Comparison of ENCODE assay signal across 8 cellular contexts in the genomic region with DNA sequence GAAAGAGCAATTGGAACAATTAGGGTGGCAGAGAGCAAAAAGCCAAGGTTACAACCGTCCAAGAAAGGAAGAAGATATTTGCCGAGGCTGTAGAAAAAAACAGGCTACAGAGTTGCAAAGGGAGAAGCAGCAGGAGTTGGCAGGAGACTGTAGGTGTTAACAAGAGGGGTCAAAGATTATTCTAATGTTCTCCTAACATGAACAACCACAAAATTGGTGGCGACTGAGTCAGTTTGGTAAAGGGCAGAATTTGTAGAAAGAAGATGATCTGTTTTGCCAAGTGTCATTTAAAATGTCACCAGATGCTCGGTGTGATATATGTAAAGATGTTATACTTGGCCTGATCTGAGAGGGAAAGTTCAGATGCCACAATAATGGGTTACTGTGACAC. TPM values are rescaled to one million over a fixed set of nuclear protein-coding genes. Genes with fewer than 3 reads are reported as not detected.
A peak's percentile ranks its signal among the peaks of the same experiment; 100 is the strongest.
DNase-seq lines count a peak whose midpoint lies in the region; ATAC-seq and TF ChIP-seq lines count a peak whose summit lies in the region.

No MANE protein-coding gene starts in this region.

- H3K27ac Mint-ChIP-seq in CD4-positive, alpha-beta T cell = peak overlapping the region; percentile 98

- H3K9me3 Mint-ChIP-seq in CD4-positive, alpha-beta T cell = no peaks in the 10 kb centered on the region

- intact Hi-C loops in CD4-positive, alpha-beta T cell (cut with DNase I, micrococcal nuclease) = loop anchor here (1.0 to 5.0 kb wide), 5 partner anchors 29 to 646 kb away; partner anchors contain the start of genes ARNT (in 1 of the 2), RPRD2 (in 1 of the 2) and TNFAIP8L2 (in 1 of the 2)

- no peak for TF ChIP-seq CTCF in CD4-positive, alpha-beta T cell (IDR thresholded peaks at IDR 0.05)
- TF ChIP-seq CTCF in neutrophil (IDR thresholded peaks at IDR 0.05) = no peak

- H3K27me3 ChIP-seq in CD4-positive, alpha-beta T cell (ENCODE audit: control insufficient read depth, insufficient read depth, low read length) = no peaks in the 10 kb centered on the region
- H3K27me3 ChIP-seq in MG63 (no peaks in the 10 kb centered on the region), neutrophil (no peaks in the 10 kb centered on the region)
- no peaks in the 10 kb centered on the region for H3K27me3 ChIP-seq in effector memory CD4-positive, alpha-beta T cell (replicated peaks; ENCODE audit: control insufficient read depth, insufficient read depth, low read length, poor library complexity, severe bottlenecking)

- peaks cover 45% of the 10 kb centered on the region for H3K36me3 Mint-ChIP-seq in CD4-positive, alpha-beta T cell (ENCODE audit: low read depth)

- POLR2A ChIA-PET in CD4-positive, alpha-beta T cell (lab: Charles Lee) = interaction anchor here (1.0 to 3.7 kb wide), 6 partner anchors 17 to 63 kb away, joined by 3 to 18 read pairs (median 4); partner anchors contain the start of genes C1orf56, CDC42SE1 and GABPB2

- DNase-seq in CD4-positive, alpha-beta T cell = no peak
- DNase-seq in MG63 (no peak), NCI-H1694 treated with DMSO at 0.1 percent for 48 hours (lab: John Stamatoyannopoulos, UW) (no peak)
- no peak for DNase-seq in effector memory CD4-positive, alpha-beta T cell
- DNase-seq in effector CD8-positive, alpha-beta T cell (lab: John Stamatoyannopoulos, UW) = no peak

- H3K9me3 ChIP-seq in CD4-positive, alpha-beta T cell (ENCODE audit: control insufficient read depth, low read length) = no peaks in the 10 kb centered on the region
- H3K9me3 ChIP-seq in MG63 (no peaks in the 10 kb centered on the region), neutrophil (no peaks in the 10 kb centered on the region)
- no peaks in the 10 kb centered on the region for H3K9me3 ChIP-seq in effector memory CD4-positive, alpha-beta T cell (ENCODE audit: control insufficient read depth, low read length)

- peak overlapping the region; percentile 93 for H3K4me3 Mint-ChIP-seq in CD4-positive, alpha-beta T cell

- H3K4me1 ChIP-seq in effector memory CD4-positive, alpha-beta T cell (ENCODE audit: control insufficient read depth, insufficient read depth, low read length, poor library complexity, severe bottlenecking) = peaks cover 41% of the 10 kb centered on the region
- H3K4me1 ChIP-seq in neutrophil (ENCODE audit: control insufficient read depth in 1 of 2, insufficient read depth in 1 of 2, low read depth in 1 of 2, low read length in 1 of 2) = peaks cover 46 to 61% of the 10 kb centered on the region in 2 experiments

- CTCF ChIA-PET in CD4-positive, alpha-beta T cell (lab: Charles Lee) = interaction anchor here (4.1 kb wide), 1 partner anchor 12 kb away, joined by 29 read pairs; no protein-coding TSS in a partner anchor

- H3K4me3 ChIP-seq in MG63 (peak overlapping the region; percentile 85), neutrophil (ENCODE audit: low read depth in 1 of 2, low read length in 1 of 2) (peak overlapping the region; percentile 90 to 99)
- H3K4me3 ChIP-seq in effector memory CD4-positive, alpha-beta T cell (ENCODE audit: insufficient read depth, low read depth, low read length, poor library complexity, severe bottlenecking) = peak overlapping the region; percentile 67

- no peaks in the 10 kb centered on the region for H3K27me3 Mint-ChIP-seq in CD4-positive, alpha-beta T cell

- no peak for ATAC-seq in CD4-positive, alpha-beta T cell (ENCODE audit: poor library complexity)
- ATAC-seq in GM18861 (IDR thresholded peaks at IDR 0.05; ENCODE audit: unreplicated experiment) = no peak
- ATAC-seq in GM19351 (IDR thresholded peaks at IDR 0.05; ENCODE audit: unreplicated experiment) = no peak

- H3K27ac ChIP-seq in CD4-positive, alpha-beta T cell (ENCODE audit: low read depth, low read length) = peak overlapping the region; percentile 87
- peak overlapping the region; percentile 94 for H3K27ac ChIP-seq in effector memory CD4-positive, alpha-beta T cell (ENCODE audit: insufficient read depth, low read length, poor library complexity, severe bottlenecking)
- H3K27ac ChIP-seq in neutrophil = peak overlapping the region; percentile 96

- peaks cover 86% of the 10 kb centered on the region for H3K4me1 Mint-ChIP-seq in CD4-positive, alpha-beta T cell (ENCODE audit: low read depth)

- peaks cover 3% of the 10 kb centered on the region; the same call in 1 of the 2 replicates for H3K36me3 ChIP-seq in MG63
- no peaks in the 10 kb centered on the region for H3K36me3 ChIP-seq in effector memory CD4-positive, alpha-beta T cell (ENCODE audit: control insufficient read depth, insufficient read depth, low read length)
- H3K36me3 ChIP-seq in neutrophil = peaks cover 1% of the 10 kb centered on the region

RNA-seq across cellular contexts. Expression of gene PRUNE1, which starts 0.4 kb away (rescaled TPM):
- 10 to 100 TPM; 10.9 to 12.1 TPM for total RNA-seq in CD4-positive, alpha-beta T cell
- total RNA-seq in MG63 (2014; rRNA removed; shearing (Covaris generic); ENCODE audit: low replicate concordance) = 7.5 and 8.1 TPM in 2 replicates

RNA-seq across cellular contexts. Expression of gene MINDY1, which starts 1.1 kb away (rescaled TPM):
- 1 to 10 TPM; 7.8 to 9.2 TPM for total RNA-seq in CD4-positive, alpha-beta T cell
- 8.7 and 8.9 TPM in 2 replicates for total RNA-seq in MG63 (2014; rRNA removed; shearing (Covaris generic); ENCODE audit: low replicate concordance)

RNA-seq across cellular contexts. Expression of gene ANXA9, which starts 25.8 kb away (rescaled TPM):
- not detected for total RNA-seq in CD4-positive, alpha-beta T cell
- 0.46 TPM in 1 of 2 replicates, not detected in the other for total RNA-seq in MG63 (2014; rRNA removed; shearing (Covaris generic); ENCODE audit: low replicate concordance)

RNA-seq across cellular contexts. Expression of gene BNIPL, which starts 28.5 kb away (rescaled TPM):
- total RNA-seq in CD4-positive, alpha-beta T cell = under 1 TPM; 0.30 to 0.42 TPM
- 0.20 and 5.5 TPM in 2 replicates for total RNA-seq in MG63 (2014; rRNA removed; shearing (Covaris generic); ENCODE audit: low replicate concordance)

RNA-seq across cellular contexts. Expression of gene CERS2, which starts 33.2 kb away (rescaled TPM):
- 10 to 100 TPM; 73.8 to 80.1 TPM for total RNA-seq in CD4-positive, alpha-beta T cell
- 86.1 and 89.6 TPM in 2 replicates for total RNA-seq in MG63 (2014; rRNA removed; shearing (Covaris generic); ENCODE audit: low replicate concordance)
